In the genomic region with DNA sequence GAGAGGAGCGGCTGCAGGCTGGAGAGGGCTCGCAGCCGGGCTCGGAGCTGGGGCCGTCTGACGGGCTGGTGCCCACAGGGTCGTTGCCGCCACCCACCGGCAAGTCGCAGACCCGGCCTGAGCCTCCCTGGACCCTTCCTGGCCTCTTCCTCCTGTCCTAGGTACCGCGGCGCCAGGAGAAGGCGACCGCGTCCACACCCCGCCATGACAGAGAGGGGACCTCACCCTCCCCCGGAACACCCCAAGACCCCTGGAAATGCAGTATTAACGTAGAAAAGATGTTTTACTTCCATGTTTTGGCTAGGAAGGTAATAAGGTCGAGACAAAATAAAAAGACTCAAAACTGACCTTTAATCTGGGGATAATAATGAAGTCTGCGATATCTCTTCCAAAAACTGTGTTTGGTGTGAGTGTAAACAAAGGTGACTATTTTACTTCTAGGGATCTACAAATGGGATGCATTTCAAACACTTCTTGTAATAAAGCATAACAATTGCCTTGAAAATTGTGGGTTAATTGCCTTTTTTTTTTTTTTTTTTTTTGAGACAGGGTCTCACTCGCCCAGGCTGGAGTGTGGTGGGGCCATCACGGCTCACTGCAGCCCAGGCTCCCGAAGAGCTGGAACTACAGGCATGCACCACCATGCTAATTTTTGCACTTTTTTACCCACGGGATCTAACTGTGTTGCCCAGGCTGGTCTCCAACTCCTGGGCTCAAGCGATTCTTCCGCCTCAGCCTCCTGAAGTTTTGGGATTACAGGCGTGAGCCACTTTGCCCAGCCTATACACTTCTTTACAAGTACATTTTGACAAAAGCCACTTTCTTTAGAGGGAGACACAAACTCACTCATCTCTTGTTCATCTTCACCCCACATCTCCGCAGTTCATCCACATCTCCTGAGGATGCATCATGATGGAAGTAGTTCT, we compare ENCODE assay signal across 8 cellular contexts. TPM values are rescaled to one million over a fixed set of nuclear protein-coding genes. Genes with fewer than 3 reads are reported as not detected.
DNase-seq lines count a peak whose midpoint lies in the region; TF ChIP-seq lines count a peak whose summit lies in the region.

No MANE protein-coding gene starts in this region.

- H3K36me3 ChIP-seq in HUES64 (ENCODE audit: insufficient read depth, low read length) = peaks cover 26% of the 10 kb centered on the region
- peaks cover 15% of the 10 kb centered on the region for H3K36me3 ChIP-seq in colonic mucosa

- TF ChIP-seq CTCF in colonic mucosa (IDR thresholded peaks at IDR 0.05) (no peak), nephron progenitor cell (IDR thresholded peaks at IDR 0.05) (peak; percentile 23)

- DNase-seq in activated naive CD4-positive, alpha-beta T cell treated with anti-CD3 and anti-CD28 coated beads for 36 hours = no peak
- DNase-seq in activated naive CD4-positive, alpha-beta T cell treated with anti-CD3 and anti-CD28 coated beads, Interleukin-2, amount 50 U/mL, for 16 hours = no peak
- DNase-seq in colonic mucosa (no peak), nephron progenitor cell (no peak), RKO (ENCODE audit: low spot score) (no peak), GM03348 (ENCODE audit: low spot score) (no peak)
- no peak for DNase-seq in stimulated activated naive CD4-positive, alpha-beta T cell (lab: John Stamatoyannopoulos, UW)

- peak overlapping the region; percentile 96 for H3K4me3 Mint-ChIP-seq in activated naive CD4-positive, alpha-beta T cell treated with anti-CD3 and anti-CD28 coated beads for 36 hours
- H3K4me3 Mint-ChIP-seq in nephron progenitor cell = peak overlapping the region; percentile 95

- no peaks in the 10 kb centered on the region for H3K27me3 Mint-ChIP-seq in activated naive CD4-positive, alpha-beta T cell treated with anti-CD3 and anti-CD28 coated beads for 36 hours (ENCODE audit: low read depth)
- H3K27me3 Mint-ChIP-seq in nephron progenitor cell (ENCODE audit: low read depth, poor library complexity) = peaks cover 7% of the 10 kb centered on the region

- H3K4me1 ChIP-seq in HUES64 (ENCODE audit: insufficient read depth, low read length) (peaks cover 5% of the 10 kb centered on the region), colonic mucosa (peaks cover 15% of the 10 kb centered on the region)

- H3K27ac ChIP-seq in HUES64 (ENCODE audit: low read depth, low read length) (peak overlapping the region; percentile 80), colonic mucosa (peak overlapping the region; percentile 99)

- peak overlapping the region; percentile 99 for H3K4me3 ChIP-seq in HUES64 (ENCODE audit: low read length)
- H3K4me3 ChIP-seq in colonic mucosa = peak overlapping the region; percentile 90

- H3K27me3 ChIP-seq in HUES64 (ENCODE audit: insufficient read depth, low read length) (no peaks in the 10 kb centered on the region), colonic mucosa (no peaks in the 10 kb centered on the region)

- H3K9me3 Mint-ChIP-seq in activated naive CD4-positive, alpha-beta T cell treated with anti-CD3 and anti-CD28 coated beads for 36 hours = no peaks in the 10 kb centered on the region
- no peaks in the 10 kb centered on the region for H3K9me3 Mint-ChIP-seq in nephron progenitor cell

- WGBS in HUES64 = 25% methylated on average over 29 of the region's 30 CpGs

- H3K4me1 Mint-ChIP-seq in activated naive CD4-positive, alpha-beta T cell treated with anti-CD3 and anti-CD28 coated beads for 36 hours (ENCODE audit: low read depth) = peaks cover 36% of the 10 kb centered on the region
- peaks cover 31% of the 10 kb centered on the region for H3K4me1 Mint-ChIP-seq in nephron progenitor cell

- H3K9me3 ChIP-seq in HUES64 (ENCODE audit: insufficient read depth, low read depth, low read length) = no peaks in the 10 kb centered on the region
- H3K9me3 ChIP-seq in colonic mucosa = no peaks in the 10 kb centered on the region

- H3K9ac ChIP-seq in HUES64 (ENCODE audit: low read depth, low read length) (peak overlapping the region; percentile 34), colonic mucosa (ENCODE audit: low read depth in 2 of 2, low read length in 2 of 2) (peak overlapping the region; percentile 99 to 100)

- H3K27ac Mint-ChIP-seq in activated naive CD4-positive, alpha-beta T cell treated with anti-CD3 and anti-CD28 coated beads for 36 hours = peak overlapping the region; percentile 99
- peak overlapping the region; percentile 99 for H3K27ac Mint-ChIP-seq in nephron progenitor cell

- intact Hi-C loops in activated naive CD4-positive, alpha-beta T cell treated with anti-CD3 and anti-CD28 coated beads for 36 hours (cut with micrococcal nuclease) = loop anchor here (1.0 to 10.0 kb wide), 7 partner anchors 9 to 1057 kb away; a partner anchor contains a TSS
- intact Hi-C loops in colonic mucosa (cut with DNase I) = no loop called here

- CTCF ChIA-PET in activated naive CD4-positive, alpha-beta T cell treated with anti-CD3 and anti-CD28 coated beads for 36 hours (lab: Charles Lee) = interaction anchor here (0.5 to 1.1 kb wide), 2 partner anchors 8 to 21 kb away, joined by 3 read pairs; no protein-coding TSS in a partner anchor

- peaks cover 32% of the 10 kb centered on the region for H3K36me3 Mint-ChIP-seq in activated naive CD4-positive, alpha-beta T cell treated with anti-CD3 and anti-CD28 coated beads for 36 hours (ENCODE audit: low read depth)
- H3K36me3 Mint-ChIP-seq in nephron progenitor cell (ENCODE audit: low read depth) = peaks cover 22% of the 10 kb centered on the region

RNA-seq across cellular contexts. Expression of a gene that starts 0.8 kb away (rescaled TPM):
- 100 to 1,000 TPM; 101 to 110 TPM for total RNA-seq in activated naive CD4-positive, alpha-beta T cell treated with anti-CD3 and anti-CD28 coated beads for 36 hours
- 31.0 TPM for polyA plus RNA-seq in HUES64 (2013, experiment 1 of 2)
- 32.1 TPM for polyA plus RNA-seq in HUES64 (2013, experiment 2 of 2)
- total RNA-seq in colonic mucosa = 100 to 1,000 TPM; 129 to 137 TPM

RNA-seq across cellular contexts. Expression of a gene that starts 15.8 kb away (rescaled TPM):
- total RNA-seq in activated naive CD4-positive, alpha-beta T cell treated with anti-CD3 and anti-CD28 coated beads for 36 hours = 10 to 100 TPM; 39.7 to 46.8 TPM
- 40.6 TPM for polyA plus RNA-seq in HUES64 (2013, experiment 1 of 2)
- polyA plus RNA-seq in HUES64 (2013, experiment 2 of 2) = 41.0 TPM
- 10 to 100 TPM; 38.8 to 60.8 TPM for total RNA-seq in colonic mucosa

RNA-seq across cellular contexts. Expression of a gene that starts 24.2 kb away (rescaled TPM):
- not detected for total RNA-seq in activated naive CD4-positive, alpha-beta T cell treated with anti-CD3 and anti-CD28 coated beads for 36 hours
- polyA plus RNA-seq in HUES64 (2013, experiment 1 of 2) = 0.30 TPM
- not detected for polyA plus RNA-seq in HUES64 (2013, experiment 2 of 2)
- under 1 TPM in 1 of 2 donors, not detected in 1; 0.10 TPM for total RNA-seq in colonic mucosa
